In genomic region chr3:134338201-134338512, GRCh38 we compare ENCODE assay signal across 21 cellular contexts. TPM values are rescaled to one million over a fixed set of nuclear protein-coding genes. Genes with fewer than 3 reads are reported as not detected.
DNase-seq lines count a peak whose midpoint lies in the region; FAIRE-seq and TF ChIP-seq lines count a peak whose summit lies in the region.
"Had no signal": no experiment of that assay in that cellular context is flagged by ENCODE, and none has a peak within 500 bp of the region (broad histone marks: within the 10 kb centered on the region; RNA-seq: fewer than 3 reads in every experiment).

No MANE protein-coding gene starts in this region.

- peaks cover 38% of the 10 kb centered on the region for H3K4me1 ChIP-seq in left ventricle myocardium inferior
- H3K4me1 ChIP-seq in astrocyte (ENCODE audit: insufficient read depth, low read length), result peaks cover 25% of the 10 kb centered on the region
- H3K4me1 ChIP-seq in transverse colon, result peaks cover 8 to 24% (median 17%) of the 10 kb centered on the region in 4 donors

- in situ Hi-C loops in transverse colon (cut with MboI; ENCODE audit: low pct_ligation_motif_present in 1 of 4, low pct_unique_long_range_greater_than_20kb in 1 of 4, low sequenced_read_pairs in 3 of 4), result no loop called here

- no peaks in the 10 kb centered on the region for H3K79me2 ChIP-seq in astrocyte (ENCODE audit: insufficient read depth, low read length)

- H3K36me3 Mint-ChIP-seq in astrocyte (ENCODE audit: low read depth, unreplicated experiment) (no peaks in the 10 kb centered on the region), mesothelial cell of epicardium (no peaks in the 10 kb centered on the region)
- H3K36me3 Mint-ChIP-seq: CD14-positive monocyte had no signal

- peak; percentile 55 for DNase-seq in cardiac septum (ENCODE audit: low spot score)
- no peak for DNase-seq in left ventricle myocardium inferior
- DNase-seq in astrocyte (ENCODE audit: low read depth), result no peak
- DNase-seq in mesothelial cell of epicardium (ENCODE audit: low spot score in 2 of 2, unreplicated experiment in 2 of 2), result no peak
- no peak for DNase-seq in transverse colon
- no peak for DNase-seq in NCI-H1694 (lab: John Stamatoyannopoulos, UW)
- DNase-seq in stimulated activated CD4-positive, alpha-beta T cell treated with anti-CD3 and anti-CD28 coated beads, Interleukin-2, amount 100 ng/mL, for 24 hours, result no peak
- DNase-seq: 8988T; DMS 273 treated with DMSO at 0.1 percent for 48 hours; DMS79 treated with DMSO at 0.1 percent for 48 hours; NCI-H1092 treated with DMSO at 0.1 percent for 48 hours; NCI-H1436 treated with DMSO at 0.1 percent for 48 hours; NCI-H2029; NCI-H2227 treated with DMSO at 0.1 percent for 48 hours; NCI-H510A; NCI-H748 treated with DMSO at 0.1 percent for 48 hours; NK-92 treated with Interleukin-12 subunit alpha and Interleukin-12 subunit beta, amount 100 ng/mL, for 24 hours had no signal

- H3K4me1 Mint-ChIP-seq in astrocyte (ENCODE audit: low read depth, unreplicated experiment) (peaks cover 49% of the 10 kb centered on the region), mesothelial cell of epicardium (peaks cover 30% of the 10 kb centered on the region)
- H3K4me1 Mint-ChIP-seq: B cell, CD14-positive monocyte had no signal

- intact Hi-C loops in cardiac septum (cut with DNase I), result no loop called here
- intact Hi-C loops in left ventricle myocardium inferior (cut with micrococcal nuclease), result no loop called here
- intact Hi-C loops in transverse colon (cut with DNase I; ENCODE audit: low total_unique reads), result no loop called here

- H3K36me3 ChIP-seq in left ventricle myocardium inferior (no peaks in the 10 kb centered on the region), astrocyte (ENCODE audit: insufficient read depth, low read length) (no peaks in the 10 kb centered on the region), transverse colon (no peaks in the 10 kb centered on the region)

- no peaks in the 10 kb centered on the region for H4K20me1 ChIP-seq in astrocyte (ENCODE audit: insufficient read depth, low read length)

- no peak overlapping the region for H2AFZ ChIP-seq in astrocyte (ENCODE audit: low read depth, low read length)

- H3K4me3 Mint-ChIP-seq in astrocyte (ENCODE audit: unreplicated experiment), result no peak overlapping the region
- H3K4me3 Mint-ChIP-seq in mesothelial cell of epicardium, result no peak overlapping the region
- H3K4me3 Mint-ChIP-seq: B cell, CD14-positive monocyte had no signal

- no peak for TF ChIP-seq POLR2A in transverse colon (IDR thresholded peaks at IDR 0.05)

- H3K27me3 ChIP-seq in left ventricle myocardium inferior (ENCODE audit: low read depth) (no peaks in the 10 kb centered on the region), astrocyte (ENCODE audit: insufficient read depth, low read length) (no peaks in the 10 kb centered on the region), transverse colon (no peaks in the 10 kb centered on the region)

- TF ChIP-seq CTCF in left ventricle myocardium inferior (IDR thresholded peaks at IDR 0.05; ENCODE audit: borderline replicate concordance) (no peak), astrocyte (IDR thresholded peaks at IDR 0.05; ENCODE audit: insufficient read depth, low read depth, low read length) (no peak), mesothelial cell of epicardium (IDR thresholded peaks at IDR 0.05; ENCODE audit: unreplicated experiment) (no peak), transverse colon (IDR thresholded peaks at IDR 0.05) (no peak)

- peak overlapping the region; percentile 9 for H3K27ac Mint-ChIP-seq in astrocyte (ENCODE audit: unreplicated experiment)
- peak overlapping the region; percentile 13 for H3K27ac Mint-ChIP-seq in mesothelial cell of epicardium
- H3K27ac Mint-ChIP-seq: B cell, CD14-positive monocyte had no signal

- TF ChIP-seq EP300 in transverse colon (IDR thresholded peaks at IDR 0.05; ENCODE audit: low read depth), result no peak

- WGBS in transverse colon (ENCODE audit: low coverage in 1 of 2), 2 donors, result 95% methylated on average over 2 of the region's 2 CpGs; no CpG with 5 or more reads in 1 of the 2 donors

- H3K4me3 ChIP-seq in left ventricle myocardium inferior, result no peak overlapping the region
- H3K4me3 ChIP-seq in astrocyte (ENCODE audit: insufficient read depth, low read depth, low read length), result no peak overlapping the region
- no peak overlapping the region for H3K4me3 ChIP-seq in transverse colon
- H3K4me3 ChIP-seq: GM12878, K562 had no signal

- H3K27ac ChIP-seq in left ventricle myocardium inferior (replicated peaks) (no peak overlapping the region), astrocyte (ENCODE audit: low read depth, low read length) (no peak overlapping the region), transverse colon (no peak overlapping the region)

- no peaks in the 10 kb centered on the region for H3K9me3 ChIP-seq in left ventricle myocardium inferior (replicated peaks)
- no peaks in the 10 kb centered on the region for H3K9me3 ChIP-seq in astrocyte (ENCODE audit: insufficient read depth, low read depth, low read length)
- no peaks in the 10 kb centered on the region for H3K9me3 ChIP-seq in transverse colon

- FAIRE-seq in astrocyte (lab: Jason Lieb, UNC), result no peak
- FAIRE-seq: GM12878, K562 had no signal

- H3K4me2 ChIP-seq in astrocyte (ENCODE audit: low read length), result no peak overlapping the region

- H3K9me3 Mint-ChIP-seq in astrocyte (ENCODE audit: unreplicated experiment) (peaks cover 2% of the 10 kb centered on the region), mesothelial cell of epicardium (no peaks in the 10 kb centered on the region)
- H3K9me3 Mint-ChIP-seq: CD14-positive monocyte had no signal

- H3K27me3 Mint-ChIP-seq in astrocyte (ENCODE audit: low read depth, unreplicated experiment) (no peaks in the 10 kb centered on the region), mesothelial cell of epicardium (ENCODE audit: low read depth) (no peaks in the 10 kb centered on the region)
- H3K27me3 Mint-ChIP-seq: B cell had no signal

- no peak overlapping the region for H3K9ac ChIP-seq in astrocyte (ENCODE audit: low read length)

RNA-seq across cellular contexts. Expression of gene AMOTL2, which starts 36.1 kb away (rescaled TPM):
- 64.6 TPM for total RNA-seq in cardiac septum
- 44.4 TPM for total RNA-seq in left ventricle myocardium inferior
- 150 and 197 TPM in 2 replicates for total RNA-seq in astrocyte
- 281 to 297 TPM (median 296 TPM) in 3 replicates for total RNA-seq in mesothelial cell of epicardium
- total RNA-seq in transverse colon, result 10 to 100 TPM; 14.5 to 50.9 (median 23.8) TPM
- total RNA-seq: B cell had no signal
